In genomic region chr3:40580494-40581091, GRCh38 we compare ENCODE assay signal across 8 cellular contexts. TPM values are rescaled to one million over a fixed set of nuclear protein-coding genes. Genes with fewer than 3 reads are reported as not detected.
DNase-seq lines count a peak whose midpoint lies in the region; TF ChIP-seq lines count a peak whose summit lies in the region.

No MANE protein-coding gene starts in this region.

- no peaks in the 10 kb centered on the region for H3K36me3 Mint-ChIP-seq in CD14-positive monocyte

- TF ChIP-seq CTCF in CD14-positive monocyte (IDR thresholded peaks at IDR 0.05) (peak; percentile 98), LNCAP (IDR thresholded peaks at IDR 0.05) (peak; percentile 94), vagina (IDR thresholded peaks at IDR 0.05) (peak; percentile 77 to 92 (median 87))

- peaks cover 21% of the 10 kb centered on the region for H3K4me1 ChIP-seq in SJCRH30
- H3K4me1 ChIP-seq in vagina, result peaks cover 12% of the 10 kb centered on the region

- H3K36me3 ChIP-seq in SJCRH30, result no peaks in the 10 kb centered on the region
- no peaks in the 10 kb centered on the region for H3K36me3 ChIP-seq in vagina

- DNase-seq in CD14-positive monocyte (ENCODE audit: low spot score) (peak; percentile 67), GM19238 (ENCODE audit: insufficient read length, low spot score) (peak; percentile 29), SJCRH30 (peak; percentile 59 to 83), globus pallidus (ENCODE audit: low spot score) (peak; percentile 43), posterior cingulate gyrus (peak; percentile 29 to 94 (median 72)), vagina (ENCODE audit: extremely low spot score in 2 of 2) (no peak)
- DNase-seq in activated gamma-delta T cell treated with anti-CD3 and anti-CD28 coated beads, Interleukin-2, amount 50 U/mL, for 16 hours (ENCODE audit: low read depth), result peak; percentile 38

- H3K9me3 Mint-ChIP-seq in CD14-positive monocyte, result no peaks in the 10 kb centered on the region

- H3K27ac ChIP-seq in SJCRH30, result no peak overlapping the region
- no peak overlapping the region for H3K27ac ChIP-seq in vagina

- H3K4me1 Mint-ChIP-seq in CD14-positive monocyte, result peaks cover 3% of the 10 kb centered on the region

- no peaks in the 10 kb centered on the region for H3K27me3 ChIP-seq in SJCRH30
- H3K27me3 ChIP-seq in vagina, result no peaks in the 10 kb centered on the region

- H3K4me3 ChIP-seq in SJCRH30 (no peak overlapping the region), vagina (no peak overlapping the region)

- intact Hi-C loops in CD14-positive monocyte (cut with micrococcal nuclease), result loop anchor here (2.0 to 10.0 kb wide), 5 partner anchors 614 to 1302 kb away; partner anchors contain the start of gene CTNNB1 (in 2 of the 2)
- intact Hi-C loops in posterior cingulate gyrus (cut with DNase I), result loop anchor here (1.0 to 10.0 kb wide), 4 partner anchors 114 to 1301 kb away; no protein-coding TSS in a partner anchor
- intact Hi-C loops in vagina (cut with DNase I), result loop anchor here (5.0 to 10.0 kb wide), 3 partner anchors 614 to 1297 kb away; partner anchors contain the start of gene CTNNB1

- no peaks in the 10 kb centered on the region for H3K9me3 ChIP-seq in SJCRH30 (replicated peaks)
- no peaks in the 10 kb centered on the region for H3K9me3 ChIP-seq in vagina

- peaks cover 2 to 6% (median 3%) of the 10 kb centered on the region in 3 donors for H3K27me3 Mint-ChIP-seq in CD14-positive monocyte (ENCODE audit: low read depth in 3 of 3)

- no peak overlapping the region for H3K4me3 Mint-ChIP-seq in CD14-positive monocyte

- TF ChIP-seq POLR2A in vagina (IDR thresholded peaks at IDR 0.05), result no peak

- H3K27ac Mint-ChIP-seq in CD14-positive monocyte, result no peak overlapping the region

RNA-seq across cellular contexts. Expression of gene ZNF621, which starts 55.8 kb away (rescaled TPM):
- polyA plus RNA-seq in CD14-positive monocyte, result 1 to 10 TPM; 1.1 to 2.0 TPM
- total RNA-seq in SJCRH30 (2014; rRNA removed; shearing (Covaris generic)), result 6.9 and 8.6 TPM in 2 replicates
- 13.3 TPM for total RNA-seq in vagina

Comparison
In these comparisons a context has a peak if more than half of its experiments do, and no peak if none do; other contexts are left out.
1. DNase-seq: peak in CD14-positive monocyte (single experiment), GM19238 (single experiment), SJCRH30 (2 of 2), activated gamma-delta T cell treated with anti-CD3 and anti-CD28 coated beads, Interleukin-2, amount 50 U/mL, for 16 hours (single experiment), globus pallidus (single experiment) and posterior cingulate gyrus (10 of 10); none in vagina (0 of 2).
2. Peak in every context shown above with its lines, with median percentiles within 50 percentile points of each other: CTCF ChIP-seq.